23 cellular contexts compared by ENCODE assay signal in the genomic region with DNA sequence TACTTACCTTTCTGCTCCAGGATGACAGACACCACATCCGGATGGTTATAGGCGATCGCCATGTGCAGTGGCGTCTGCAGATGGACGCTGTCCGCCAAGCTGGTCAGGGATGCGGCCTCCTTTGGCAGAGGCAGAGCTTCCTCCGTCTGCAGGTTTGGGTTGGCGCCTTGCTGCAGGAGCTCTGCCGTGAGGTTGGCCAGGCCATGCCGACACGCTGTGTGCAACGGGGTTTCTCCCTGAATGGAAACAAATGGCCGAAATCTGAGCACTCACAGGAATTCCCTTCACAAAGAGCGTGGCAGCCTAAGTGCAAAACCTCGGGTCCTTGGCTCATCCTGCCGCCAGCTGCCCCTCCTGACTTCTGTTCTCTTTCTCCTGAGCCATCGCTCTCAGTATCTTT. TPM values are rescaled to one million over a fixed set of nuclear protein-coding genes. Genes with fewer than 3 reads are reported as not detected.
DNase-seq lines count a peak whose midpoint lies in the region; ATAC-seq, FAIRE-seq and TF ChIP-seq lines count a peak whose summit lies in the region.
"Had no signal": no experiment of that assay in that cellular context is flagged by ENCODE, and none has a peak within 500 bp of the region (broad histone marks: within the 10 kb centered on the region; RNA-seq: fewer than 3 reads in every experiment).

No MANE protein-coding gene starts in this region.

- H2BK5ac ChIP-seq in H1 (ENCODE audit: low read depth, low read length): no peak overlapping the region

- TF ChIP-seq POLR2A in H1 (IDR thresholded peaks at IDR 0.05; ENCODE audit: control extremely low read depth in 1 of 2, low read depth in 2 of 2, low read length in 2 of 2): no peak

- H3K4me3 Mint-ChIP-seq in T-helper 17 cell: no peak overlapping the region
- H3K4me3 Mint-ChIP-seq: CD4-positive, CD25-positive, alpha-beta regulatory T cell; CD8-positive, alpha-beta memory T cell; HFFc6 had no signal

- H3K4me1 ChIP-seq in H1 (replicated peaks in 1 of 4; ENCODE audit: control insufficient read depth in 3 of 4, insufficient read depth in 4 of 4, low read length in 3 of 4) (peaks cover 3 to 10% (median 7%) of the 10 kb centered on the region in 4 experiments), osteoblast (ENCODE audit: insufficient read depth, low read length) (no peaks in the 10 kb centered on the region), mucosa of descending colon (ENCODE audit: low read depth) (no peaks in the 10 kb centered on the region)
- H3K4me1 ChIP-seq: BE2C, Caco-2 had no signal

- no peak for TF ChIP-seq RAD21 in H1 (IDR thresholded peaks at IDR 0.05 in 1 of 2, conservative IDR thresholded peaks at IDR 0.05 in 1 of 2; ENCODE audit: low read depth in 2 of 2, low read length in 2 of 2)

- no peak overlapping the region for H2BK12ac ChIP-seq in H1 (ENCODE audit: low read depth, low read length)

- H4K5ac ChIP-seq in H1 (ENCODE audit: insufficient read length, low read depth, low read length): no peak overlapping the region

- H3K27ac ChIP-seq in H1 (ENCODE audit: low read depth, low read length) (no peak overlapping the region), osteoblast (ENCODE audit: low read depth, low read length) (no peak overlapping the region)
- H3K27ac ChIP-seq: HL-60 had no signal

- 90% methylated on average over 18 of the region's 18 CpGs; no CpG with 5 or more reads in 1 of the 2 experiments for WGBS in H1 (ENCODE audit: extremely low coverage in 1 of 2, insufficient coverage in 1 of 2, insufficient read length in 1 of 2, insufficient replicate concordance in 2 of 2, low coverage in 1 of 2, low lambda C conversion rate in 2 of 2, missing lambda C conversion rate in 1 of 2), 2 experiments

- H3K23me2 ChIP-seq in H1 (ENCODE audit: low read depth, low read length): no peaks in the 10 kb centered on the region

- DNase-seq in T-helper 17 cell (no peak), H1 (ENCODE audit: low read depth in 1 of 2, low spot score in 2 of 2) (no peak), osteoblast (ENCODE audit: insufficient read length, low spot score, missing footprints) (peak; percentile 72), mucosa of descending colon (no peak), HT-29 (ENCODE audit: low spot score) (no peak)
- DNase-seq: ACHN; BE2C; Caco-2; CD4-positive, CD25-positive, alpha-beta regulatory T cell; CD8-positive, alpha-beta memory T cell; GF-D8; HFFc6; IMR-90 had no signal

- peaks cover 2% of the 10 kb centered on the region for H3K36me3 Mint-ChIP-seq in T-helper 17 cell (ENCODE audit: low read depth)

- no peaks in the 10 kb centered on the region for H3K27me3 Mint-ChIP-seq in T-helper 17 cell
- H3K27me3 Mint-ChIP-seq: CD4-positive, CD25-positive, alpha-beta regulatory T cell had no signal

- H3K36me3 ChIP-seq in H1 (ENCODE audit: control insufficient read depth in 2 of 4, insufficient read depth in 4 of 4, low read length in 3 of 4) (peaks cover 20 to 65% (median 54%) of the 10 kb centered on the region in 4 experiments), osteoblast (ENCODE audit: insufficient read depth, low read length) (peaks cover 68% of the 10 kb centered on the region), mucosa of descending colon (ENCODE audit: low read depth) (peaks cover 4% of the 10 kb centered on the region)

- no peak for TF ChIP-seq EP300 in H1 (IDR thresholded peaks at IDR 0.05; ENCODE audit: borderline replicate concordance in 1 of 2, low read depth in 2 of 2, low read length in 2 of 2)

- H3K79me2 ChIP-seq in H1 (ENCODE audit: control insufficient read depth in 1 of 2, insufficient read depth in 2 of 2, low read length in 2 of 2) (no peaks in the 10 kb centered on the region; a peak in 1 of 4 replicates), osteoblast (ENCODE audit: insufficient read depth, low read length) (no peaks in the 10 kb centered on the region)

- H2BK120ac ChIP-seq in H1 (replicated peaks; ENCODE audit: low read depth, low read length): no peak overlapping the region

- H3K4me1 Mint-ChIP-seq in T-helper 17 cell: peaks cover 3% of the 10 kb centered on the region

- H2AK5ac ChIP-seq in H1 (ENCODE audit: low read depth, low read length): no peak overlapping the region

- no peaks in the 10 kb centered on the region for H3K9me3 ChIP-seq in T-helper 17 cell (ENCODE audit: control insufficient read depth, low read length, poor library complexity, severe bottlenecking)
- H3K9me3 ChIP-seq in H1 (ENCODE audit: insufficient read depth in 2 of 2, low read depth in 1 of 2, low read length in 1 of 2): no peaks in the 10 kb centered on the region
- no peaks in the 10 kb centered on the region for H3K9me3 ChIP-seq in osteoblast (ENCODE audit: low read depth, low read length)
- H3K9me3 ChIP-seq in mucosa of descending colon: no peaks in the 10 kb centered on the region
- H3K9me3 ChIP-seq: BE2C, Caco-2 had no signal

- no peak overlapping the region for H3K4me2 ChIP-seq in H1 (ENCODE audit: insufficient read depth in 1 of 2, low read depth in 2 of 2, low read length in 2 of 2)
- H3K4me2 ChIP-seq in osteoblast (ENCODE audit: insufficient read depth, low read length): no peak overlapping the region

- H3K4ac ChIP-seq in H1 (replicated peaks; ENCODE audit: insufficient read length, low read depth, low read length): no peak overlapping the region

- no peak overlapping the region for H2AFZ ChIP-seq in H1 (ENCODE audit: low read length)
- H2AFZ ChIP-seq in osteoblast (ENCODE audit: low read length): no peak overlapping the region

- no peaks in the 10 kb centered on the region; the same call in 1 of the 2 replicates for H3K79me1 ChIP-seq in H1 (ENCODE audit: low read depth, low read length)

- no peak overlapping the region for H3K9ac ChIP-seq in H1 (replicated peaks in 1 of 4; ENCODE audit: extremely low read depth in 1 of 4, low read depth in 3 of 4, low read length in 3 of 4)

- no peak overlapping the region for H3K18ac ChIP-seq in H1 (ENCODE audit: extremely low read depth, low read length)

- H2BK20ac ChIP-seq in H1 (ENCODE audit: low read length): no peak overlapping the region

- no peak overlapping the region for H3K23ac ChIP-seq in H1 (ENCODE audit: insufficient read length)

- peak overlapping the region; percentile 39 for H3K27ac Mint-ChIP-seq in T-helper 17 cell
- H3K27ac Mint-ChIP-seq: CD8-positive, alpha-beta memory T cell; HFFc6 had no signal

- intact Hi-C loops in mucosa of descending colon (cut with DNase I, micrococcal nuclease): no loop called here

- no peak for FAIRE-seq in H1 (lab: Jason Lieb, UNC)
- FAIRE-seq: A204.1, D721Med, GM19239, H54, HTR-8/SVneo, K562 had no signal

- H3K4me3 ChIP-seq in H1 (ENCODE audit: extremely low read depth in 1 of 4, insufficient read depth in 2 of 4, low read depth in 3 of 4, low read length in 4 of 4) (no peak overlapping the region), osteoblast (ENCODE audit: insufficient read depth, low read length) (no peak overlapping the region), mucosa of descending colon (no peak overlapping the region)
- H3K4me3 ChIP-seq: K562 had no signal

- H4K91ac ChIP-seq in H1 (replicated peaks; ENCODE audit: insufficient read length, low read length): no peak overlapping the region

- POLR2A ChIA-PET in H1 (lab: Charles Lee; ENCODE audit: partially characterized antibody): no interaction called here

- ATAC-seq in T-helper 17 cell (no peak), mucosa of descending colon (no peak), HG03025 (IDR thresholded peaks at IDR 0.05; ENCODE audit: low FRiP score, unreplicated experiment) (no peak), HG02981 (IDR thresholded peaks at IDR 0.05; ENCODE audit: unreplicated experiment) (no peak)
- ATAC-seq: HCT116, K562 had no signal

- H3K14ac ChIP-seq in H1 (ENCODE audit: insufficient read length): no peak overlapping the region

- peak overlapping the region; percentile 77; the same call in 1 of the 2 replicates for H4K8ac ChIP-seq in H1 (ENCODE audit: extremely low read depth, insufficient read depth, low read length)

- CTCF ChIA-PET in H1 (lab: Charles Lee; ENCODE audit: partially characterized antibody): interaction anchor here (1.6 kb wide), 1 partner anchor 28 kb away, joined by 4 read pairs; no protein-coding TSS in a partner anchor

- H4K20me1 ChIP-seq in H1 (replicated peaks in 1 of 2; ENCODE audit: control insufficient read depth in 1 of 2, insufficient read depth in 2 of 2, low read length in 2 of 2) (peaks cover 0 to 7% of the 10 kb centered on the region in 2 experiments), osteoblast (ENCODE audit: insufficient read depth, low read length) (no peaks in the 10 kb centered on the region)

- no peaks in the 10 kb centered on the region for H3K27me3 ChIP-seq in H1 (replicated peaks in 1 of 4; ENCODE audit: control insufficient read depth in 3 of 4, extremely low read depth in 1 of 4, insufficient read depth in 3 of 4, low read length in 3 of 4)
- H3K27me3 ChIP-seq in osteoblast (ENCODE audit: insufficient read depth, low read length): no peaks in the 10 kb centered on the region
- H3K27me3 ChIP-seq: BE2C had no signal

- H2BK15ac ChIP-seq in H1 (ENCODE audit: low read length): no peak overlapping the region

- no peak overlapping the region for H3K56ac ChIP-seq in H1 (replicated peaks; ENCODE audit: insufficient read length, low read depth, low read length)

- TF ChIP-seq CTCF in H1 (IDR thresholded peaks at IDR 0.05; ENCODE audit: control extremely low read depth in 1 of 3, insufficient read depth in 1 of 3, low read depth in 1 of 3, low read length in 3 of 3) (no peak), osteoblast (IDR thresholded peaks at IDR 0.05; ENCODE audit: extremely low read depth, low read depth, low read length) (no peak), mucosa of descending colon (IDR thresholded peaks at IDR 0.05) (no peak)

RNA-seq across cellular contexts. Expression of a gene that starts 41.8 kb away (rescaled TPM):
- total RNA-seq in T-helper 17 cell (1 to 10 TPM; 7.8 to 8.2 TPM), osteoblast (38.3 and 46.3 TPM in 2 replicates), mucosa of descending colon (10 to 100 TPM in 2 of 3 donors, 1 to 10 TPM in 1; 9.7 to 15.4 (median 14.1) TPM)
- 4.5 and 5.6 TPM in 2 replicates for total RNA-seq in H1 (2021; fragmentation: NEBNext Ultra II Directional; extraction: Animal tissue kit (Norgen Biotek cat#: 25700))
- 15.1 and 21.2 TPM in 2 replicates for polyA plus RNA-seq in H1 (2011; rRNA removed)
- 19.8 TPM for polyA plus RNA-seq in H1 (2011; cell fraction: cytosol; rRNA removed)
- 16.7 TPM for polyA plus RNA-seq in H1 (2011; cell fraction: nucleus; rRNA removed)
- polyA plus RNA-seq in H1 (2012, experiment 1 of 2): 7.3 to 10.8 TPM (median 10.4 TPM) in 4 replicates
- 6.5 TPM for polyA plus RNA-seq in H1 (2012, experiment 2 of 2)
- polyA plus RNA-seq in H1 (2013, experiment 1 of 2): 4.4 TPM
- polyA plus RNA-seq in H1 (2013, experiment 2 of 2): 5.0 TPM
- polyA minus RNA-seq in H1 (2011; rRNA and poly(A)+ RNA removed): 12.9 and 16.1 TPM in 2 replicates
- 8.3 TPM for polyA minus RNA-seq in H1 (2011; cell fraction: cytosol; rRNA and poly(A)+ RNA removed)
- polyA minus RNA-seq in H1 (2011; cell fraction: nucleus; rRNA and poly(A)+ RNA removed): 5.9 TPM
- total RNA-seq in HT-29 (2014; rRNA removed; shearing (Covaris generic)): 12.4 and 15.2 TPM in 2 replicates

RNA-seq across cellular contexts. Expression of a gene that starts 42.0 kb away (rescaled TPM):
- 100 to 1,000 TPM; 117 to 123 TPM for total RNA-seq in T-helper 17 cell
- 17.8 and 18.3 TPM in 2 replicates for total RNA-seq in H1 (2021; fragmentation: NEBNext Ultra II Directional; extraction: Animal tissue kit (Norgen Biotek cat#: 25700))
- 5.2 and 7.3 TPM in 2 replicates for polyA plus RNA-seq in H1 (2011; rRNA removed)
- polyA plus RNA-seq in H1 (2011; cell fraction: cytosol; rRNA removed): 6.5 TPM
- 32.0 TPM for polyA plus RNA-seq in H1 (2011; cell fraction: nucleus; rRNA removed)
- polyA plus RNA-seq in H1 (2012, experiment 1 of 2): 8.3 to 9.2 TPM (median 8.7 TPM) in 4 replicates
- polyA plus RNA-seq in H1 (2012, experiment 2 of 2): 2.0 TPM
- polyA plus RNA-seq in H1 (2013, experiment 1 of 2): 6.1 TPM
- polyA plus RNA-seq in H1 (2013, experiment 2 of 2): 5.3 TPM
- 48.0 and 56.4 TPM in 2 replicates for polyA minus RNA-seq in H1 (2011; rRNA and poly(A)+ RNA removed)
- polyA minus RNA-seq in H1 (2011; cell fraction: cytosol; rRNA and poly(A)+ RNA removed): 15.1 TPM
- polyA minus RNA-seq in H1 (2011; cell fraction: nucleus; rRNA and poly(A)+ RNA removed): 60.2 TPM
- 46.9 and 52.8 TPM in 2 replicates for total RNA-seq in osteoblast
- 100 to 1,000 TPM; 124 to 192 (median 155) TPM for total RNA-seq in mucosa of descending colon
- total RNA-seq in HT-29 (2014; rRNA removed; shearing (Covaris generic)): 14.0 and 18.0 TPM in 2 replicates
